Comparison of ENCODE assay signal across 8 cellular contexts in genomic region chr20:49594143-49594928, GRCh38. TPM values are rescaled to one million over a fixed set of nuclear protein-coding genes. Genes with fewer than 3 reads are reported as not detected.
A peak's percentile ranks its signal among the peaks of the same experiment; 100 is the strongest.
DNase-seq lines count a peak whose midpoint lies in the region; ATAC-seq and TF ChIP-seq lines count a peak whose summit lies in the region.

No MANE protein-coding gene starts in this region.

- peak overlapping the region; percentile 18 to 34 for H3K27ac ChIP-seq in left lung

- H3K4me1 Mint-ChIP-seq in activated naive CD4-positive, alpha-beta T cell treated with anti-CD3 and anti-CD28 coated beads for 36 hours (ENCODE audit: low read depth), result peaks cover 42% of the 10 kb centered on the region

- H3K27me3 ChIP-seq in left lung, result no peaks in the 10 kb centered on the region

- intact Hi-C loops in activated naive CD4-positive, alpha-beta T cell treated with anti-CD3 and anti-CD28 coated beads for 36 hours (cut with micrococcal nuclease), result no loop called here
- intact Hi-C loops in left lung (cut with DNase I), result no loop called here

- DNase-seq in A172 (ENCODE audit: low spot score) (peak; percentile 46), NCI-H128 (lab: John Stamatoyannopoulos, UW; ENCODE audit: unreplicated experiment) (peak; percentile 5), left lung (peak in 1 of 2 donors; percentile 60), H4 (ENCODE audit: low spot score) (no peak)
- peak; percentile 72 for DNase-seq in activated naive CD4-positive, alpha-beta T cell treated with anti-CD3 and anti-CD28 coated beads for 36 hours
- peak; percentile 59 to 86 for DNase-seq in stimulated activated CD8-positive, alpha-beta memory T cell treated with anti-CD3 and anti-CD28 coated beads, Interleukin-7, amount 100 ng/mL, for 48 hours (ENCODE audit: extremely low read depth in 1 of 2, low read depth in 1 of 2)

- peak; percentile 69 for ATAC-seq in left lung
- no peak for ATAC-seq in GM19452 (IDR thresholded peaks at IDR 0.05; ENCODE audit: unreplicated experiment)
- ATAC-seq in HG03460 (IDR thresholded peaks at IDR 0.05; ENCODE audit: unreplicated experiment), result no peak

- no peaks in the 10 kb centered on the region for H3K9me3 Mint-ChIP-seq in activated naive CD4-positive, alpha-beta T cell treated with anti-CD3 and anti-CD28 coated beads for 36 hours

- H3K27me3 Mint-ChIP-seq in activated naive CD4-positive, alpha-beta T cell treated with anti-CD3 and anti-CD28 coated beads for 36 hours (ENCODE audit: low read depth), result no peaks in the 10 kb centered on the region

- H3K36me3 Mint-ChIP-seq in activated naive CD4-positive, alpha-beta T cell treated with anti-CD3 and anti-CD28 coated beads for 36 hours (ENCODE audit: low read depth), result no peaks in the 10 kb centered on the region

- H3K9me3 ChIP-seq in left lung, result peaks cover 0 to 3% of the 10 kb centered on the region in 2 donors

- no peak for TF ChIP-seq CTCF in left lung (IDR thresholded peaks at IDR 0.05)

- peak overlapping the region; percentile 65 for H3K27ac Mint-ChIP-seq in activated naive CD4-positive, alpha-beta T cell treated with anti-CD3 and anti-CD28 coated beads for 36 hours

- no peak overlapping the region for H3K4me3 ChIP-seq in left lung

- CTCF ChIA-PET in activated naive CD4-positive, alpha-beta T cell treated with anti-CD3 and anti-CD28 coated beads for 36 hours (lab: Charles Lee), result interaction anchor here (0.5 to 4.0 kb wide), 2 partner anchors 14 to 476 kb away, joined by 4 to 20 read pairs; no protein-coding TSS in a partner anchor

- no peaks in the 10 kb centered on the region for H3K36me3 ChIP-seq in left lung

- H3K4me3 Mint-ChIP-seq in activated naive CD4-positive, alpha-beta T cell treated with anti-CD3 and anti-CD28 coated beads for 36 hours, result peak overlapping the region; percentile 10

- H3K4me1 ChIP-seq in left lung, result peaks cover 4 to 24% of the 10 kb centered on the region in 2 donors

RNA-seq across cellular contexts. Expression of gene PTGIS, which starts 26.4 kb away (rescaled TPM):
- 0.07 and 0.14 TPM in 2 replicates for total RNA-seq in A172 (2014; rRNA removed; shearing (Covaris generic))
- not detected for total RNA-seq in activated naive CD4-positive, alpha-beta T cell treated with anti-CD3 and anti-CD28 coated beads for 36 hours
- total RNA-seq in left lung, result 10 to 100 TPM; 32.9 to 46.0 TPM
- total RNA-seq in H4 (2014; rRNA removed; shearing (Covaris generic)), result not detected in 2 replicates

Comparison
In these comparisons a context has a peak if more than half of its experiments do, and no peak if none do; other contexts are left out.
1. RNA of gene PTGIS, which starts 26.4 kb away (total RNA-seq): 32.9 to 46.0 TPM in left lung; 0.07 to 0.14 TPM in A172, not detected in H4 and not detected in activated naive CD4-positive, alpha-beta T cell treated with anti-CD3 and anti-CD28 coated beads for 36 hours; every median in the first group is over 10 times any median in the second.